Comparison of ENCODE assay signal across 9 cellular contexts in genomic region chr13:44573790-44574465, GRCh38. TPM values are rescaled to one million over a fixed set of nuclear protein-coding genes. Genes with fewer than 3 reads are reported as not detected.
DNase-seq lines count a peak whose midpoint lies in the region; ATAC-seq and TF ChIP-seq lines count a peak whose summit lies in the region.
"Had no signal": no experiment of that assay in that cellular context is flagged by ENCODE, and none has a peak within 500 bp of the region (broad histone marks: within the 10 kb centered on the region; RNA-seq: fewer than 3 reads in every experiment).

No MANE protein-coding gene starts in this region.

- POLR2A ChIA-PET in CD8-positive, alpha-beta memory T cell (lab: Charles Lee) = no interaction called here

- H3K27me3 ChIP-seq in CD8-positive, alpha-beta memory T cell (ENCODE audit: insufficient read depth, low read length, poor library complexity, severe bottlenecking) = no peaks in the 10 kb centered on the region
- H3K27me3 ChIP-seq in HAP-1 (ENCODE audit: low read depth) = no peaks in the 10 kb centered on the region
- H3K27me3 ChIP-seq in kidney epithelial cell (ENCODE audit: control insufficient read depth, insufficient read depth, low read length) = no peaks in the 10 kb centered on the region
- no peaks in the 10 kb centered on the region for H3K27me3 ChIP-seq in tibial nerve
- H3K27me3 ChIP-seq in SJCRH30 = no peaks in the 10 kb centered on the region

- H3K36me3 Mint-ChIP-seq in CD8-positive, alpha-beta memory T cell = peaks cover 0 to 15% (median 2%) of the 10 kb centered on the region in 3 donors

- 91 to 93% methylated on average over 3 to 4 of the region's 4 CpGs for WGBS in tibial nerve, 2 donors

- in situ Hi-C loops in HAP-1 (cut with MboI; ENCODE audit: low sequenced_read_pairs) = no loop called here

- TF ChIP-seq CTCF in kidney epithelial cell (IDR thresholded peaks at IDR 0.05; ENCODE audit: insufficient read depth, low read length, poor library complexity, severe bottlenecking) (peak; percentile 32), tibial nerve (IDR thresholded peaks at IDR 0.05) (peak in 1 of 5 experiments; percentile 22)

- H3K27me3 Mint-ChIP-seq in CD8-positive, alpha-beta memory T cell = peaks cover 0 to 4% of the 10 kb centered on the region in 2 donors

- H3K4me3 ChIP-seq in CD8-positive, alpha-beta memory T cell (ENCODE audit: low read length) = no peak overlapping the region
- H3K4me3 ChIP-seq in HAP-1 (peak overlapping the region; percentile 17), kidney epithelial cell (ENCODE audit: low read depth, low read length) (peak overlapping the region; percentile 77), tibial nerve (no peak overlapping the region), SJCRH30 (no peak overlapping the region)
- H3K4me3 ChIP-seq: SK-N-MC had no signal

- H3K9me3 Mint-ChIP-seq in CD8-positive, alpha-beta memory T cell = no peaks in the 10 kb centered on the region

- no peak for DNase-seq in CD8-positive, alpha-beta memory T cell
- DNase-seq in HAP-1 (ENCODE audit: low spot score in 2 of 2) (peak; percentile 50 to 58), amniotic epithelial cell (ENCODE audit: low read depth) (peak; percentile 44), kidney epithelial cell (ENCODE audit: low read depth) (no peak), tibial nerve (ENCODE audit: low spot score in 2 of 2) (no peak), SJCRH30 (no peak), NCI-H1436 (lab: John Stamatoyannopoulos, UW) (no peak)

- H3K9me3 ChIP-seq in CD8-positive, alpha-beta memory T cell (ENCODE audit: low read length) = no peaks in the 10 kb centered on the region
- H3K9me3 ChIP-seq in HAP-1 = no peaks in the 10 kb centered on the region
- H3K9me3 ChIP-seq in tibial nerve = no peaks in the 10 kb centered on the region
- no peaks in the 10 kb centered on the region for H3K9me3 ChIP-seq in SJCRH30 (replicated peaks)

- H3K4me1 ChIP-seq in CD8-positive, alpha-beta memory T cell (ENCODE audit: insufficient read depth, low read length) = peaks cover 43% of the 10 kb centered on the region
- H3K4me1 ChIP-seq in HAP-1 (peaks cover 44% of the 10 kb centered on the region), tibial nerve (peaks cover 0 to 51% (median 22%) of the 10 kb centered on the region in 4 donors), SJCRH30 (peaks cover 9% of the 10 kb centered on the region)

- peak overlapping the region in 3 of 8 donors; percentile 93 to 94 (median 93) for H3K27ac Mint-ChIP-seq in CD8-positive, alpha-beta memory T cell

- TF ChIP-seq POLR2A in tibial nerve (IDR thresholded peaks at IDR 0.05) = no peak

- peaks cover 58 to 68% (median 67%) of the 10 kb centered on the region in 3 donors for H3K4me1 Mint-ChIP-seq in CD8-positive, alpha-beta memory T cell

- no peak for TF ChIP-seq EP300 in tibial nerve (IDR thresholded peaks at IDR 0.05)

- peak overlapping the region in 6 of 7 donors; percentile 16 to 98 (median 78) for H3K4me3 Mint-ChIP-seq in CD8-positive, alpha-beta memory T cell

- CTCF ChIA-PET in CD8-positive, alpha-beta memory T cell (lab: Charles Lee) = no interaction called here

- no peak for ATAC-seq in GM21737 (IDR thresholded peaks at IDR 0.05; ENCODE audit: unreplicated experiment)

- H3K27ac ChIP-seq in CD8-positive, alpha-beta memory T cell (ENCODE audit: low read depth, low read length) = no peak overlapping the region
- no peak overlapping the region for H3K27ac ChIP-seq in tibial nerve
- H3K27ac ChIP-seq in SJCRH30 = no peak overlapping the region
- H3K27ac ChIP-seq: SK-N-MC had no signal

- peaks cover 5% of the 10 kb centered on the region for H3K36me3 ChIP-seq in CD8-positive, alpha-beta memory T cell (ENCODE audit: insufficient read depth, low read length)
- H3K36me3 ChIP-seq in HAP-1 (replicated peaks) (peaks cover 16% of the 10 kb centered on the region), kidney epithelial cell (ENCODE audit: control insufficient read depth, insufficient read depth, low read length) (peaks cover 2% of the 10 kb centered on the region), tibial nerve (no peaks in the 10 kb centered on the region), SJCRH30 (no peaks in the 10 kb centered on the region)

RNA-seq across cellular contexts. Expression of gene TSC22D1, which starts 2.2 kb away (rescaled TPM):
- total RNA-seq in CD8-positive, alpha-beta memory T cell = 1 to 10 TPM; 8.5 to 10.0 TPM
- polyA plus RNA-seq in CD8-positive, alpha-beta memory T cell = 10.3 TPM
- total RNA-seq in kidney epithelial cell (65.1 and 70.0 TPM in 2 replicates), tibial nerve (100 to 1,000 TPM; 203 to 334 (median 213) TPM)
- total RNA-seq in SJCRH30 (2014; rRNA removed; shearing (Covaris generic)) = 23.6 and 28.0 TPM in 2 replicates

Comparison
In these comparisons a context has a peak if more than half of its experiments do, and no peak if none do; other contexts are left out.
1. DNase-seq: peak in HAP-1 (2 of 2) and amniotic epithelial cell (single experiment); none in CD8-positive, alpha-beta memory T cell (0 of 5), kidney epithelial cell (single experiment), tibial nerve (0 of 2), SJCRH30 (0 of 2) and NCI-H1436 (single experiment).
2. H3K4me3 ChIP-seq: peak in HAP-1 (single experiment) and kidney epithelial cell (single experiment); none in CD8-positive, alpha-beta memory T cell (single experiment), tibial nerve (0 of 4) and SJCRH30 (single experiment).